1 cellular context compared by ENCODE assay signal in genomic region chr7:93117327-93117726, GRCh38.
TF ChIP-seq lines count a peak whose summit lies in the region.

No MANE protein-coding gene starts in this region.

TF ChIP-seq in IMR-90, 13 proteins besides CTCF, POLR2A, EP300 and RAD21 (continued from another document):
- TF ChIP-seq, protein P1, sequence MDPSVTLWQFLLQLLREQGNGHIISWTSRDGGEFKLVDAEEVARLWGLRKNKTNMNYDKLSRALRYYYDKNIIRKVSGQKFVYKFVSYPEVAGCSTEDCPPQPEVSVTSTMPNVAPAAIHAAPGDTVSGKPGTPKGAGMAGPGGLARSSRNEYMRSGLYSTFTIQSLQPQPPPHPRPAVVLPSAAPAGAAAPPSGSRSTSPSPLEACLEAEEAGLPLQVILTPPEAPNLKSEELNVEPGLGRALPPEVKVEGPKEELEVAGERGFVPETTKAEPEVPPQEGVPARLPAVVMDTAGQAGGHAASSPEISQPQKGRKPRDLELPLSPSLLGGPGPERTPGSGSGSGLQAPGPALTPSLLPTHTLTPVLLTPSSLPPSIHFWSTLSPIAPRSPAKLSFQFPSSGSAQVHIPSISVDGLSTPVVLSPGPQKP (IDR thresholded peaks at IDR 0.05; ENCODE audit: borderline replicate concordance, low read depth, low read length): no peak
- TF ChIP-seq MXI1 (IDR thresholded peaks at IDR 0.05; ENCODE audit: borderline replicate concordance, low read depth, low read length): no peak
- TF ChIP-seq MAZ (IDR thresholded peaks at IDR 0.05; ENCODE audit: borderline replicate concordance, low read depth, low read length): no peak
- no peak for TF ChIP-seq BHLHE40 (IDR thresholded peaks at IDR 0.05; ENCODE audit: low read depth, low read length)
- no peak for TF ChIP-seq CHD1 (IDR thresholded peaks at IDR 0.05; ENCODE audit: low read depth, low read length)
- no peak for TF ChIP-seq RCOR1 (IDR thresholded peaks at IDR 0.05; ENCODE audit: insufficient replicate concordance, low read length)
TF ChIP-seq in IMR-90: peak in this region for 0.
